9 cellular contexts compared by ENCODE assay signal in the genomic region with DNA sequence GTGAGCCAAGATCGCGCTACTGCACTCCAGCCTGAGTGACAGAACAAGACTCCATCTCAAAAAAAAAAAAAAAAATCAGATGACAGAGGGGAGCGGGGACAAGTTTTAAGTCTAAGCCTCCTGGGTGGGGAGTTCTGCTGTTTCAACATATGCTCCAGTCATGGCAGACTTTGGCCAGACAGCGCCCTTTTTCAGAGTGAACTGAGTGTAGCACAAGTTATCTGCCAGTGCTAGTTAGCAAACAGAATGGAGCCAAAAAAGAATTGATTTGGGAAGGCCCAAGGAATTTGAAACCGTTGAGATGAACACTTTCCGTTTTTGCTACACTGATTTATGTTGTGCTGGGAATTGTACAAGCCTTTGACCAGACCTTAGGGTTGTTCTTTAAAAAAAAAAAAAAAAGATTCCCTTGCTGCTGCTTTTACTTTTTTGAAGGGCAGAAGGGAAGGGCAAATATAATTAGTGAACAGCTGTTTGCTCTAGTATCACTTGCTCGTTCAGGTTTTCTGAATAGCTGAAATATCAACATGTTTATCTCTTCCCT. TPM values are rescaled to one million over a fixed set of nuclear protein-coding genes. Genes with fewer than 3 reads are reported as not detected.
DNase-seq lines count a peak whose midpoint lies in the region; ATAC-seq, FAIRE-seq and TF ChIP-seq lines count a peak whose summit lies in the region.
"Had no signal": no experiment of that assay in that cellular context is flagged by ENCODE, and none has a peak within 500 bp of the region (broad histone marks: within the 10 kb centered on the region; RNA-seq: fewer than 3 reads in every experiment).

No MANE protein-coding gene starts in this region.

- TF ChIP-seq EP300 in HepG2 (IDR thresholded peaks at IDR 0.05; ENCODE audit: low read depth in 2 of 2, low read length in 2 of 2) (peak in 1 of 2 experiments; percentile 57; a peak in 2 of 4 replicates), HepG2 (CRISPR knock-in tag; IDR thresholded peaks at IDR 0.05; ENCODE audit: borderline replicate concordance) (no peak), transverse colon (IDR thresholded peaks at IDR 0.05; ENCODE audit: low read depth) (no peak)

- H3K27me3 ChIP-seq in HepG2 (ENCODE audit: control insufficient read depth in 1 of 2, insufficient read depth in 2 of 2, low read length in 2 of 2) (peaks cover 0 to 4% of the 10 kb centered on the region in 2 experiments; a peak in 1 of 5 replicates), transverse colon (no peaks in the 10 kb centered on the region)
- H3K27me3 ChIP-seq: BE2C had no signal

- in situ Hi-C loops in HepG2 (cut with HindIII; ENCODE audit: extremely low pct_ligation_motif_present, low pct_unique_long_range_greater_than_20kb): no loop called here
- in situ Hi-C loops in transverse colon (cut with MboI; ENCODE audit: low pct_ligation_motif_present in 1 of 4, low pct_unique_long_range_greater_than_20kb in 1 of 4, low sequenced_read_pairs in 3 of 4): no loop called here

- H3K27ac Mint-ChIP-seq in MCF 10A (ENCODE audit: low read depth, unreplicated experiment): peak overlapping the region; percentile 86

- H3K4me3 ChIP-seq in HepG2 (replicated peaks in 1 of 3; ENCODE audit: insufficient read depth in 1 of 3, low read depth in 2 of 3, low read length in 3 of 3): peak overlapping the region; percentile 12 to 49 (median 17); a peak in 4 of 6 replicates
- peak overlapping the region in 2 of 4 donors; percentile 19 to 92 for H3K4me3 ChIP-seq in transverse colon

- H3K36me3 Mint-ChIP-seq in MCF 10A (ENCODE audit: insufficient read depth, unreplicated experiment): peaks cover 42% of the 10 kb centered on the region

- peak; percentile 88 for FAIRE-seq in HepG2 (lab: Jason Lieb, UNC)

- TF ChIP-seq CTCF in MCF 10A (IDR thresholded peaks at IDR 0.05; ENCODE audit: unreplicated experiment) (no peak), HepG2 (CRISPR knock-in tag; IDR thresholded peaks at IDR 0.05) (no peak), transverse colon (IDR thresholded peaks at IDR 0.05) (peak in 1 of 5 experiments; percentile 10)

- no peak overlapping the region for H2AFZ ChIP-seq in HepG2 (ENCODE audit: low read length)

- peaks cover 51% of the 10 kb centered on the region for H3K4me1 Mint-ChIP-seq in MCF 10A (ENCODE audit: insufficient read depth, unreplicated experiment)

- BruUV-seq in MCF 10A (replicated peaks; lab: Mats Ljungman, UMichigan): no TSS peak
- BruUV-seq in HepG2 (replicated peaks; lab: Mats Ljungman, UMichigan): TSS peak; percentile 13

- CTCF ChIA-PET in MCF 10A (lab: Yijun Ruan, JAX): interaction anchor here (1.0 to 1.1 kb wide), 2 partner anchors 33 to 187 kb away, joined by 4 to 5 read pairs; no protein-coding TSS in a partner anchor
- CTCF ChIA-PET in HepG2 (lab: Yijun Ruan, JAX; ENCODE audit: low intra/inter-chr PET ratio, low total read pairs): no interaction called here

- WGBS in HepG2 (ENCODE audit: low lambda C conversion rate): 1% methylated on average over 7 of the region's 7 CpGs
- 29 to 35% methylated on average over 7 of the region's 7 CpGs for WGBS in transverse colon (ENCODE audit: low coverage in 1 of 2), 2 donors

- H4K20me1 ChIP-seq in HepG2 (ENCODE audit: insufficient read depth, low read length): peaks cover 53% of the 10 kb centered on the region

- no peaks in the 10 kb centered on the region for H3K9me3 Mint-ChIP-seq in MCF 10A (ENCODE audit: unreplicated experiment)

- peak overlapping the region; percentile 92 for H3K27ac ChIP-seq in HepG2 (ENCODE audit: extremely low read length, insufficient read depth, low read length)
- peak overlapping the region; percentile 99 to 100 (median 99) for H3K27ac ChIP-seq in transverse colon

- no peak for TF ChIP-seq POLR2A in HepG2 (IDR thresholded peaks at IDR 0.05; ENCODE audit: insufficient read depth in 1 of 2, low read depth in 2 of 2, low read length in 2 of 2)
- peak; percentile 11 for TF ChIP-seq POLR2A in transverse colon (IDR thresholded peaks at IDR 0.05)

- peaks cover 96% of the 10 kb centered on the region for H3K79me2 ChIP-seq in HepG2 (ENCODE audit: insufficient read depth, low read length)

- ATAC-seq in HepG2 (peak; percentile 64), HG03354 (IDR thresholded peaks at IDR 0.05; ENCODE audit: poor library complexity, severe bottlenecking, unreplicated experiment) (no peak), HG03175 (IDR thresholded peaks at IDR 0.05; ENCODE audit: unreplicated experiment) (no peak), GM21447 (IDR thresholded peaks at IDR 0.05; ENCODE audit: unreplicated experiment) (no peak)

- H3K36me3 ChIP-seq in HepG2 (replicated peaks in 1 of 2; ENCODE audit: control insufficient read depth in 1 of 2, insufficient read depth in 2 of 2, low read length in 2 of 2) (peaks cover 5 to 26% of the 10 kb centered on the region in 2 experiments; a peak in 4 of 5 replicates), transverse colon (no peaks in the 10 kb centered on the region)

- H3K4me2 ChIP-seq in HepG2 (ENCODE audit: low read depth, low read length): peak overlapping the region; percentile 94

- peak overlapping the region; percentile 13 for H3K4me3 Mint-ChIP-seq in MCF 10A (ENCODE audit: unreplicated experiment)

- intact Hi-C loops in MCF 10A (cut with micrococcal nuclease) (loop anchor here (5.0 kb wide), 1 partner anchor 199 kb away; no protein-coding TSS in a partner anchor), HepG2 (cut with micrococcal nuclease; ENCODE audit: unreplicated experiment) (loop anchor here (5.0 to 10.0 kb wide), 4 partner anchors 34 to 182 kb away; a partner anchor contains a TSS), transverse colon (cut with DNase I; ENCODE audit: low total_unique reads) (loop anchor here (10.0 kb wide), 1 partner anchor 182 kb away; a partner anchor contains a TSS)

- H3K4me1 ChIP-seq in HepG2 (ENCODE audit: insufficient read depth, low read length) (peaks cover 77% of the 10 kb centered on the region), transverse colon (peaks cover 70 to 90% (median 84%) of the 10 kb centered on the region in 4 donors)

- POLR2A ChIA-PET in MCF 10A (lab: Yijun Ruan, JAX) (interaction anchor here (0.7 to 19.4 kb wide), 7 partner anchors 14 to 200 kb away, joined by 3 to 521 read pairs (median 3); no protein-coding TSS in a partner anchor), HepG2 (lab: Yijun Ruan, JAX) (interaction anchor here (0.9 to 3.8 kb wide), 8 partner anchors 9 to 277 kb away, joined by 3 to 28 read pairs (median 4); a partner anchor contains a TSS)

- DNase-seq in NCI-H510A treated with DMSO at 0.1 percent for 48 hours (lab: John Stamatoyannopoulos, UW) (peak; percentile 41), NCI-H510A (lab: John Stamatoyannopoulos, UW) (no peak), MCF 10A (ENCODE audit: unreplicated experiment) (peak; percentile 39), HepG2 (ENCODE audit: low spot score) (peak; percentile 85), transverse colon (peak; percentile 78)
- DNase-seq: BE2C had no signal

- H3K9me3 ChIP-seq in HepG2 (ENCODE audit: low read length) (no peaks in the 10 kb centered on the region), transverse colon (no peaks in the 10 kb centered on the region)
- H3K9me3 ChIP-seq: BE2C had no signal

- no peaks in the 10 kb centered on the region for H3K27me3 Mint-ChIP-seq in MCF 10A (ENCODE audit: insufficient read depth, unreplicated experiment)

- TF ChIP-seq RAD21 in HepG2 (CRISPR knock-in tag; IDR thresholded peaks at IDR 0.05): no peak

- H3K9ac ChIP-seq in HepG2 (ENCODE audit: insufficient read depth, low read depth, low read length): peak overlapping the region; percentile 99

RNA-seq across cellular contexts. Expression of a gene that starts 5.7 kb away (rescaled TPM):
- total RNA-seq in MCF 10A (2022): 300 and 320 TPM in 2 replicates
- 167 and 192 TPM in 2 replicates for total RNA-seq in HepG2 (2016; rRNA removed; fragmentation: Illumina TruSeq; extraction: Trizol)
- total RNA-seq in HepG2 (2016; cell fraction: cytosol; rRNA removed; fragmentation: Illumina TruSeq; extraction: Trizol; ENCODE audit: low read depth): 13.8 and 15.0 TPM in 2 replicates
- 122 and 176 TPM in 2 replicates for total RNA-seq in HepG2 (2016; cell fraction: insoluble cytoplasmic fraction; rRNA removed; fragmentation: Illumina TruSeq; extraction: Trizol)
- total RNA-seq in HepG2 (2016; cell fraction: membrane; rRNA removed; fragmentation: Illumina TruSeq; extraction: Trizol): 28.6 and 34.1 TPM in 2 replicates
- total RNA-seq in HepG2 (2016; cell fraction: nucleus; rRNA removed; fragmentation: Illumina TruSeq; extraction: Trizol): 148 and 165 TPM in 2 replicates
- 171 and 223 TPM in 2 replicates for polyA plus RNA-seq in HepG2 (2011; rRNA removed)
- polyA plus RNA-seq in HepG2 (2011; cell fraction: cytosol; rRNA removed): 82.2 and 91.7 TPM in 2 replicates
- 437 and 620 TPM in 2 replicates for polyA plus RNA-seq in HepG2 (2011; cell fraction: nucleus; rRNA removed)
- polyA plus RNA-seq in HepG2 (2012): 222 and 260 TPM in 2 replicates
- polyA plus RNA-seq in HepG2 (2016; cell fraction: cytosol; fragmentation: Illumina TruSeq; extraction: Trizol; ENCODE audit: low read depth): 5.8 and 8.5 TPM in 2 replicates
- polyA plus RNA-seq in HepG2 (2016; cell fraction: insoluble cytoplasmic fraction; fragmentation: Illumina TruSeq; extraction: Trizol; ENCODE audit: low read depth): 192 and 256 TPM in 2 replicates
- 20.9 and 27.6 TPM in 2 replicates for polyA plus RNA-seq in HepG2 (2016; cell fraction: membrane; fragmentation: Illumina TruSeq; extraction: Trizol; ENCODE audit: low read depth)
- polyA plus RNA-seq in HepG2 (2016; cell fraction: nucleus; fragmentation: Illumina TruSeq; extraction: Trizol; ENCODE audit: insufficient read depth, low read depth): 435 and 441 TPM in 2 replicates
- polyA minus RNA-seq in HepG2 (2011; rRNA and poly(A)+ RNA removed; ENCODE audit: low replicate concordance): 172 and 192 TPM in 2 replicates
- polyA minus RNA-seq in HepG2 (2011; cell fraction: cytosol; rRNA and poly(A)+ RNA removed): 86.2 and 95.5 TPM in 2 replicates
- polyA minus RNA-seq in HepG2 (2011; cell fraction: nucleus; rRNA and poly(A)+ RNA removed): 73.1 and 75.2 TPM in 2 replicates
- 1,000 to 10,000 TPM in 1 of 4 donors, 100 to 1,000 TPM in 3; 458 to 1,080 (median 723) TPM for total RNA-seq in transverse colon

RNA-seq across cellular contexts. Expression of a gene that starts 34.1 kb away (rescaled TPM):
- total RNA-seq in MCF 10A (2022) (342 and 375 TPM in 2 replicates), HepG2 (2016; rRNA removed; fragmentation: Illumina TruSeq; extraction: Trizol) (258 and 351 TPM in 2 replicates), transverse colon (100 to 1,000 TPM; 267 to 660 (median 460) TPM)
- 100 and 104 TPM in 2 replicates for total RNA-seq in HepG2 (2016; cell fraction: cytosol; rRNA removed; fragmentation: Illumina TruSeq; extraction: Trizol; ENCODE audit: low read depth)
- 260 and 364 TPM in 2 replicates for total RNA-seq in HepG2 (2016; cell fraction: insoluble cytoplasmic fraction; rRNA removed; fragmentation: Illumina TruSeq; extraction: Trizol)
- total RNA-seq in HepG2 (2016; cell fraction: membrane; rRNA removed; fragmentation: Illumina TruSeq; extraction: Trizol): 174 and 175 TPM in 2 replicates
- 92.4 TPM in 2 replicates for total RNA-seq in HepG2 (2016; cell fraction: nucleus; rRNA removed; fragmentation: Illumina TruSeq; extraction: Trizol)
- polyA plus RNA-seq in HepG2 (2011; rRNA removed): 179 and 230 TPM in 2 replicates
- polyA plus RNA-seq in HepG2 (2011; cell fraction: cytosol; rRNA removed): 271 and 427 TPM in 2 replicates
- 210 and 224 TPM in 2 replicates for polyA plus RNA-seq in HepG2 (2011; cell fraction: nucleus; rRNA removed)
- polyA plus RNA-seq in HepG2 (2012): 171 and 172 TPM in 2 replicates
- 106 and 109 TPM in 2 replicates for polyA plus RNA-seq in HepG2 (2016; cell fraction: cytosol; fragmentation: Illumina TruSeq; extraction: Trizol; ENCODE audit: low read depth)
- polyA plus RNA-seq in HepG2 (2016; cell fraction: insoluble cytoplasmic fraction; fragmentation: Illumina TruSeq; extraction: Trizol; ENCODE audit: low read depth): 349 and 386 TPM in 2 replicates
- 161 and 168 TPM in 2 replicates for polyA plus RNA-seq in HepG2 (2016; cell fraction: membrane; fragmentation: Illumina TruSeq; extraction: Trizol; ENCODE audit: low read depth)
- 163 and 169 TPM in 2 replicates for polyA plus RNA-seq in HepG2 (2016; cell fraction: nucleus; fragmentation: Illumina TruSeq; extraction: Trizol; ENCODE audit: insufficient read depth, low read depth)
- 199 and 296 TPM in 2 replicates for polyA minus RNA-seq in HepG2 (2011; rRNA and poly(A)+ RNA removed; ENCODE audit: low replicate concordance)
- polyA minus RNA-seq in HepG2 (2011; cell fraction: cytosol; rRNA and poly(A)+ RNA removed): 94.6 and 127 TPM in 2 replicates
- polyA minus RNA-seq in HepG2 (2011; cell fraction: nucleus; rRNA and poly(A)+ RNA removed): 43.4 and 51.5 TPM in 2 replicates

RNA-seq across cellular contexts. Expression of a gene that starts 35.3 kb away (rescaled TPM):
- 0.56 and 1.9 TPM in 2 replicates for total RNA-seq in MCF 10A (2022)
- total RNA-seq in HepG2 (2016; rRNA removed; fragmentation: Illumina TruSeq; extraction: Trizol): 0.89 TPM in 1 of 2 replicates, not detected in the other
- not detected in 2 replicates for total RNA-seq in HepG2 (2016; cell fraction: cytosol; rRNA removed; fragmentation: Illumina TruSeq; extraction: Trizol; ENCODE audit: low read depth)
- total RNA-seq in HepG2 (2016; cell fraction: insoluble cytoplasmic fraction; rRNA removed; fragmentation: Illumina TruSeq; extraction: Trizol): 0.39 and 0.41 TPM in 2 replicates
- total RNA-seq in HepG2 (2016; cell fraction: membrane; rRNA removed; fragmentation: Illumina TruSeq; extraction: Trizol): 0.19 and 0.62 TPM in 2 replicates
- total RNA-seq in HepG2 (2016; cell fraction: nucleus; rRNA removed; fragmentation: Illumina TruSeq; extraction: Trizol): 0.60 TPM in 1 of 2 replicates, not detected in the other
- polyA plus RNA-seq in HepG2 (2011; rRNA removed): 0.24 and 0.35 TPM in 2 replicates
- polyA plus RNA-seq in HepG2 (2011; cell fraction: cytosol; rRNA removed): 0.05 and 0.31 TPM in 2 replicates
- polyA plus RNA-seq in HepG2 (2011; cell fraction: nucleus; rRNA removed): 2.1 and 2.6 TPM in 2 replicates
- 0.44 and 0.64 TPM in 2 replicates for polyA plus RNA-seq in HepG2 (2012)
- not detected in 2 replicates for polyA plus RNA-seq in HepG2 (2016; cell fraction: cytosol; fragmentation: Illumina TruSeq; extraction: Trizol; ENCODE audit: low read depth)
- 0.52 TPM in 1 of 2 replicates, not detected in the other for polyA plus RNA-seq in HepG2 (2016; cell fraction: insoluble cytoplasmic fraction; fragmentation: Illumina TruSeq; extraction: Trizol; ENCODE audit: low read depth)
- not detected in 2 replicates for polyA plus RNA-seq in HepG2 (2016; cell fraction: membrane; fragmentation: Illumina TruSeq; extraction: Trizol; ENCODE audit: low read depth)
- 1.4 and 3.1 TPM in 2 replicates for polyA plus RNA-seq in HepG2 (2016; cell fraction: nucleus; fragmentation: Illumina TruSeq; extraction: Trizol; ENCODE audit: insufficient read depth, low read depth)
- 0.91 TPM in 1 of 2 replicates, not detected in the other for polyA minus RNA-seq in HepG2 (2011; rRNA and poly(A)+ RNA removed; ENCODE audit: low replicate concordance)
- polyA minus RNA-seq in HepG2 (2011; cell fraction: cytosol; rRNA and poly(A)+ RNA removed): not detected in 2 replicates
- polyA minus RNA-seq in HepG2 (2011; cell fraction: nucleus; rRNA and poly(A)+ RNA removed): not detected in 2 replicates
- total RNA-seq in transverse colon: 10 to 100 TPM in 2 of 4 donors, 1 to 10 TPM in 1, not detected in 1; 4.0 to 49.0 (median 11.1) TPM
